In genomic region chr1:28097100-28097472, GRCh38 we compare ENCODE assay signal across 1 cellular context.
TF ChIP-seq lines count a peak whose summit lies in the region.

No MANE protein-coding gene starts in this region.

TF ChIP-seq in IMR-90, 13 proteins besides CTCF, POLR2A, EP300 and RAD21 (continued from another document):
- TF ChIP-seq BHLHE40 (IDR thresholded peaks at IDR 0.05; ENCODE audit: low read depth, low read length) (no peak), USF2 (IDR thresholded peaks at IDR 0.05; ENCODE audit: low read depth, low read length) (no peak), RCOR1 (IDR thresholded peaks at IDR 0.05; ENCODE audit: insufficient replicate concordance, low read length) (no peak), MXI1 (IDR thresholded peaks at IDR 0.05; ENCODE audit: borderline replicate concordance, low read depth, low read length) (no peak), MAFK (IDR thresholded peaks at IDR 0.05; ENCODE audit: low read depth, low read length) (no peak), SMC3 (IDR thresholded peaks at IDR 0.05; ENCODE audit: low read depth, low read length) (no peak), NFE2L2 (IDR thresholded peaks at IDR 0.05; ENCODE audit: low read depth, low read length) (no peak)
